1 cellular context compared by ENCODE assay signal in genomic region chr14:61695695-61696527, GRCh38.
TF ChIP-seq lines count a peak whose summit lies in the region.

No MANE protein-coding gene starts in this region.

TF ChIP-seq in PFSK-1, 5 proteins besides CTCF, POLR2A, EP300 and RAD21 (continued from another document):
- TF ChIP-seq REST (IDR thresholded peaks at IDR 0.05; ENCODE audit: insufficient read depth in 1 of 2, low read depth in 2 of 2, low read length in 2 of 2) (no peak), TAF1 (IDR thresholded peaks at IDR 0.05; ENCODE audit: borderline replicate concordance, insufficient read depth, low read length) (peak; percentile 50; the same call in 1 of the 2 replicates), SIN3A (IDR thresholded peaks at IDR 0.05; ENCODE audit: borderline replicate concordance, insufficient read depth, low read length) (no peak), POLR2AphosphoS5 (IDR thresholded peaks at IDR 0.05; ENCODE audit: low read depth, low read length) (no peak)
